1 cellular context compared by ENCODE assay signal in genomic region chr11:126267650-126268049, GRCh38.
TF ChIP-seq lines count a peak whose summit lies in the region.

No MANE protein-coding gene starts in this region.

TF ChIP-seq in endothelial cell of umbilical vein, 7 proteins besides CTCF, POLR2A, EP300 and RAD21:
- TF ChIP-seq FOS (IDR thresholded peaks at IDR 0.05; ENCODE audit: borderline replicate concordance, insufficient read depth, low read length): no peak
- TF ChIP-seq POLR2AphosphoS5 (IDR thresholded peaks at IDR 0.05; ENCODE audit: insufficient read depth, low read depth, low read length): no peak
- TF ChIP-seq GATA2 (IDR thresholded peaks at IDR 0.05; ENCODE audit: insufficient read depth, insufficient read length, low read depth, low read length): no peak
- no peak for TF ChIP-seq EZH2 (IDR thresholded peaks at IDR 0.05; ENCODE audit: borderline replicate concordance, low read depth, low read length, severe bottlenecking)
- TF ChIP-seq MAX (IDR thresholded peaks at IDR 0.05; ENCODE audit: insufficient read depth, insufficient read length): no peak
- no peak for TF ChIP-seq MYC (IDR thresholded peaks at IDR 0.05; ENCODE audit: low read depth, low read length)
- no peak for TF ChIP-seq JUN (IDR thresholded peaks at IDR 0.05; ENCODE audit: borderline replicate concordance, insufficient read depth, insufficient read length, low read depth)
TF ChIP-seq in endothelial cell of umbilical vein: peak in this region for 0.
